ENCODE assay signal across 1 cellular context in the genomic region with DNA sequence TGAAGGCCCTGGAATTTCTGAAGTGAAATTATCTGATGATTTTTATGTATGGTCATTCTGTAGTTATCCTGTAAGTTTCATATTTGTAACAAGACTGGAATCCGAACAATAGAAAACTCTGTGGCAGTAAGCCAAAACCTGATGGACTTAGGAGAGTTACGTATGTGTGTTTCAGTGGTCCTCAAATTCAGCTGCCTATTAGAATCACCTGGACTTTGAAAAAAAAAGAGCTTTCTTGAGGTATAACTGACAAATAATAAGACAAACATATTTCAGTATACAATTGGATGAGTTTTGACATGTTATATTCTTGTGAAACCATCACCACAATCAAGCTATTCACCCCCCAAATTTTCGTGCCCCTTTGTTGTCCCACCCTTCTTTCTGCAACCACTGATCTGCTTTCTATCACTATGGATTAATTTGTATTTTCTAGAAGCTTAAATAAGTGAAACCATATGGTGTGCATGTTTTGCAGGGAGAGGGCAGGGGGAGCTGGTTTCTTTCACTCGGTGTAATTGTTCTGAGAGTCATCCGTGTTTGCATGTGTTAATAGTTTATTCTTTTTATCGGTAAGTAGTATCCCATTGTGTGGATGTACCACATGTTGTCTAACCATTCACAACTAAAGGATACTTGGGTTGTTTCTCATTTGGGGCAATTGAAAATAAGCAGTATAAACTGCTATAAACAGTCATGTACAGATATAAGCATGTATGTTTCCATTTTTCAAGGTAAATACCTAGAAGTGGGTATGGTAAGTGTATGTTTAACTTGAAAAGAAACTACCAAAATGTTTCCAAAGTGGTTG.
TF ChIP-seq lines count a peak whose summit lies in the region.

No MANE protein-coding gene starts in this region.

TF ChIP-seq in IMR-90, 13 proteins besides CTCF, POLR2A, EP300 and RAD21:
- TF ChIP-seq MXI1 (IDR thresholded peaks at IDR 0.05; ENCODE audit: borderline replicate concordance, low read depth, low read length) (no peak), CEBPB (IDR thresholded peaks at IDR 0.05; ENCODE audit: low read depth, low read length) (no peak), SMC3 (IDR thresholded peaks at IDR 0.05; ENCODE audit: low read depth, low read length) (no peak), MAFK (IDR thresholded peaks at IDR 0.05; ENCODE audit: low read depth, low read length) (no peak), MAZ (IDR thresholded peaks at IDR 0.05; ENCODE audit: borderline replicate concordance, low read depth, low read length) (no peak), RCOR1 (IDR thresholded peaks at IDR 0.05; ENCODE audit: insufficient replicate concordance, low read length) (no peak), RFX5 (IDR thresholded peaks at IDR 0.05; ENCODE audit: low read depth, low read length) (no peak), FOS (IDR thresholded peaks at IDR 0.05; ENCODE audit: low read depth, low read length) (no peak), BHLHE40 (IDR thresholded peaks at IDR 0.05; ENCODE audit: low read depth, low read length) (no peak), CHD1 (IDR thresholded peaks at IDR 0.05; ENCODE audit: low read depth, low read length) (no peak), NFE2L2 (IDR thresholded peaks at IDR 0.05; ENCODE audit: low read depth, low read length) (no peak)
- TF ChIP-seq, protein P1, sequence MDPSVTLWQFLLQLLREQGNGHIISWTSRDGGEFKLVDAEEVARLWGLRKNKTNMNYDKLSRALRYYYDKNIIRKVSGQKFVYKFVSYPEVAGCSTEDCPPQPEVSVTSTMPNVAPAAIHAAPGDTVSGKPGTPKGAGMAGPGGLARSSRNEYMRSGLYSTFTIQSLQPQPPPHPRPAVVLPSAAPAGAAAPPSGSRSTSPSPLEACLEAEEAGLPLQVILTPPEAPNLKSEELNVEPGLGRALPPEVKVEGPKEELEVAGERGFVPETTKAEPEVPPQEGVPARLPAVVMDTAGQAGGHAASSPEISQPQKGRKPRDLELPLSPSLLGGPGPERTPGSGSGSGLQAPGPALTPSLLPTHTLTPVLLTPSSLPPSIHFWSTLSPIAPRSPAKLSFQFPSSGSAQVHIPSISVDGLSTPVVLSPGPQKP (IDR thresholded peaks at IDR 0.05; ENCODE audit: borderline replicate concordance, low read depth, low read length): no peak
- TF ChIP-seq, protein P2, sequence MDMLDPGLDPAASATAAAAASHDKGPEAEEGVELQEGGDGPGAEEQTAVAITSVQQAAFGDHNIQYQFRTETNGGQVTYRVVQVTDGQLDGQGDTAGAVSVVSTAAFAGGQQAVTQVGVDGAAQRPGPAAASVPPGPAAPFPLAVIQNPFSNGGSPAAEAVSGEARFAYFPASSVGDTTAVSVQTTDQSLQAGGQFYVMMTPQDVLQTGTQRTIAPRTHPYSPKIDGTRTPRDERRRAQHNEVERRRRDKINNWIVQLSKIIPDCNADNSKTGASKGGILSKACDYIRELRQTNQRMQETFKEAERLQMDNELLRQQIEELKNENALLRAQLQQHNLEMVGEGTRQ (IDR thresholded peaks at IDR 0.05; ENCODE audit: low read depth, low read length): no peak
